In the genomic region with DNA sequence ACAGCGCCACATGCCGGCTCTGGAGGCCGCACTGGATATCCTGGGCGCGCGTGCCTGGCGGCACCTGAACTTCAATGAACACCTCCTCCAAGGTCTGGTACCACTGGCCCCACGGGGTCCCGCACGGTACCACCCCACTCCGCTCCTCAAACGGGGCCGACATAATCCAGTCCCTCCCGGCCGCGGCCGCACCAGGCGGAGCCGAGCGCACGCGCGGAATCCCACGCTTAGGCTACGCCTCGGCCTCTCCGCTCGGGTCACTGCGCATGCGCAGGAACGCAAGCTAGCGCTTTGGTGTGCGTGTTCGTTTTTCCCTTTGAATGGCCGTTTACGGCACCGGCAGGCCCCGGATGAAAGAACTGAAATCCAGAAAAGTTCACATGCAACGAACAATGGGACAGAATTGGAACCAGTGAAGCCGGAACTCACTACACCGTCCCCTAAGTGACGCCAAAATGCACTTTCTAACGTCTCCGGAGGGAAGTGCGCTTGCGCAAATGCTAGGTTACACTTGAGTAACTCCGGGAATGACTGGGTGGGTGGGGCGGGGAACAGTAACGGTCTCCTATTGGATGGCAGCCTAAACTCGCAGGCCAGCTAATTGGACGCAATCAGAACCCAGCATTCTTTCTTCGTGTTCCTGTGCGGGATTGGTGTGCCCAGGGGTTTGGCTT, we compare ENCODE assay signal across 1 cellular context.
A peak's percentile ranks its signal among the peaks of the same experiment; 100 is the strongest.
TF ChIP-seq lines count a peak whose summit lies in the region.

A gene with protein sequence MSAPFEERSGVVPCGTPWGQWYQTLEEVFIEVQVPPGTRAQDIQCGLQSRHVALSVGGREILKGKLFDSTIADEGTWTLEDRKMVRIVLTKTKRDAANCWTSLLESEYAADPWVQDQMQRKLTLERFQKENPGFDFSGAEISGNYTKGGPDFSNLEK (minus strand): TSS at position 215 of the 674 bp plus-strand sequence. CDS start 52 bp downstream, at position 163.

TF ChIP-seq in HepG2, 621 proteins besides CTCF, POLR2A, EP300 and RAD21 (continued from another document and continues in another):
- TF ChIP-seq, protein P1, sequence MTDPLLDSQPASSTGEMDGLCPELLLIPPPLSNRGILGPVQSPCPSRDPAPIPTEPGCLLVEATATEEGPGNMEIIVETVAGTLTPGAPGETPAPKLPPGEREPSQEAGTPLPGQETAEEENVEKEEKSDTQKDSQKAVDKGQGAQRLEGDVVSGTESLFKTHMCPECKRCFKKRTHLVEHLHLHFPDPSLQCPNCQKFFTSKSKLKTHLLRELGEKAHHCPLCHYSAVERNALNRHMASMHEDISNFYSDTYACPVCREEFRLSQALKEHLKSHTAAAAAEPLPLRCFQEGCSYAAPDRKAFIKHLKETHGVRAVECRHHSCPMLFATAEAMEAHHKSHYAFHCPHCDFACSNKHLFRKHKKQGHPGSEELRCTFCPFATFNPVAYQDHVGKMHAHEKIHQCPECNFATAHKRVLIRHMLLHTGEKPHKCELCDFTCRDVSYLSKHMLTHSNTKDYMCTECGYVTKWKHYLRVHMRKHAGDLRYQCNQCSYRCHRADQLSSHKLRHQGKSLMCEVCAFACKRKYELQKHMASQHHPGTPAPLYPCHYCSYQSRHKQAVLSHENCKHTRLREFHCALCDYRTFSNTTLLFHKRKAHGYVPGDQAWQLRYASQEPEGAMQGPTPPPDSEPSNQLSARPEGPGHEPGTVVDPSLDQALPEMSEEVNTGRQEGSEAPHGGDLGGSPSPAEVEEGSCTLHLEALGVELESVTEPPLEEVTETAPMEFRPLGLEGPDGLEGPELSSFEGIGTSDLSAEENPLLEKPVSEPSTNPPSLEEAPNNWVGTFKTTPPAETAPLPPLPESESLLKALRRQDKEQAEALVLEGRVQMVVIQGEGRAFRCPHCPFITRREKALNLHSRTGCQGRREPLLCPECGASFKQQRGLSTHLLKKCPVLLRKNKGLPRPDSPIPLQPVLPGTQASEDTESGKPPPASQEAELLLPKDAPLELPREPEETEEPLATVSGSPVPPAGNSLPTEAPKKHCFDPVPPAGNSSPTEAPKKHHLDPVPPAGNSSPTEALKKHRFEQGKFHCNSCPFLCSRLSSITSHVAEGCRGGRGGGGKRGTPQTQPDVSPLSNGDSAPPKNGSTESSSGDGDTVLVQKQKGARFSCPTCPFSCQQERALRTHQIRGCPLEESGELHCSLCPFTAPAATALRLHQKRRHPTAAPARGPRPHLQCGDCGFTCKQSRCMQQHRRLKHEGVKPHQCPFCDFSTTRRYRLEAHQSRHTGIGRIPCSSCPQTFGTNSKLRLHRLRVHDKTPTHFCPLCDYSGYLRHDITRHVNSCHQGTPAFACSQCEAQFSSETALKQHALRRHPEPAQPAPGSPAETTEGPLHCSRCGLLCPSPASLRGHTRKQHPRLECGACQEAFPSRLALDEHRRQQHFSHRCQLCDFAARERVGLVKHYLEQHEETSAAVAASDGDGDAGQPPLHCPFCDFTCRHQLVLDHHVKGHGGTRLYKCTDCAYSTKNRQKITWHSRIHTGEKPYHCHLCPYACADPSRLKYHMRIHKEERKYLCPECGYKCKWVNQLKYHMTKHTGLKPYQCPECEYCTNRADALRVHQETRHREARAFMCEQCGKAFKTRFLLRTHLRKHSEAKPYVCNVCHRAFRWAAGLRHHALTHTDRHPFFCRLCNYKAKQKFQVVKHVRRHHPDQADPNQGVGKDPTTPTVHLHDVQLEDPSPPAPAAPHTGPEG (CRISPR knock-in tag; IDR thresholded peaks at IDR 0.05), result peak; percentile 85
- TF ChIP-seq, protein P2, sequence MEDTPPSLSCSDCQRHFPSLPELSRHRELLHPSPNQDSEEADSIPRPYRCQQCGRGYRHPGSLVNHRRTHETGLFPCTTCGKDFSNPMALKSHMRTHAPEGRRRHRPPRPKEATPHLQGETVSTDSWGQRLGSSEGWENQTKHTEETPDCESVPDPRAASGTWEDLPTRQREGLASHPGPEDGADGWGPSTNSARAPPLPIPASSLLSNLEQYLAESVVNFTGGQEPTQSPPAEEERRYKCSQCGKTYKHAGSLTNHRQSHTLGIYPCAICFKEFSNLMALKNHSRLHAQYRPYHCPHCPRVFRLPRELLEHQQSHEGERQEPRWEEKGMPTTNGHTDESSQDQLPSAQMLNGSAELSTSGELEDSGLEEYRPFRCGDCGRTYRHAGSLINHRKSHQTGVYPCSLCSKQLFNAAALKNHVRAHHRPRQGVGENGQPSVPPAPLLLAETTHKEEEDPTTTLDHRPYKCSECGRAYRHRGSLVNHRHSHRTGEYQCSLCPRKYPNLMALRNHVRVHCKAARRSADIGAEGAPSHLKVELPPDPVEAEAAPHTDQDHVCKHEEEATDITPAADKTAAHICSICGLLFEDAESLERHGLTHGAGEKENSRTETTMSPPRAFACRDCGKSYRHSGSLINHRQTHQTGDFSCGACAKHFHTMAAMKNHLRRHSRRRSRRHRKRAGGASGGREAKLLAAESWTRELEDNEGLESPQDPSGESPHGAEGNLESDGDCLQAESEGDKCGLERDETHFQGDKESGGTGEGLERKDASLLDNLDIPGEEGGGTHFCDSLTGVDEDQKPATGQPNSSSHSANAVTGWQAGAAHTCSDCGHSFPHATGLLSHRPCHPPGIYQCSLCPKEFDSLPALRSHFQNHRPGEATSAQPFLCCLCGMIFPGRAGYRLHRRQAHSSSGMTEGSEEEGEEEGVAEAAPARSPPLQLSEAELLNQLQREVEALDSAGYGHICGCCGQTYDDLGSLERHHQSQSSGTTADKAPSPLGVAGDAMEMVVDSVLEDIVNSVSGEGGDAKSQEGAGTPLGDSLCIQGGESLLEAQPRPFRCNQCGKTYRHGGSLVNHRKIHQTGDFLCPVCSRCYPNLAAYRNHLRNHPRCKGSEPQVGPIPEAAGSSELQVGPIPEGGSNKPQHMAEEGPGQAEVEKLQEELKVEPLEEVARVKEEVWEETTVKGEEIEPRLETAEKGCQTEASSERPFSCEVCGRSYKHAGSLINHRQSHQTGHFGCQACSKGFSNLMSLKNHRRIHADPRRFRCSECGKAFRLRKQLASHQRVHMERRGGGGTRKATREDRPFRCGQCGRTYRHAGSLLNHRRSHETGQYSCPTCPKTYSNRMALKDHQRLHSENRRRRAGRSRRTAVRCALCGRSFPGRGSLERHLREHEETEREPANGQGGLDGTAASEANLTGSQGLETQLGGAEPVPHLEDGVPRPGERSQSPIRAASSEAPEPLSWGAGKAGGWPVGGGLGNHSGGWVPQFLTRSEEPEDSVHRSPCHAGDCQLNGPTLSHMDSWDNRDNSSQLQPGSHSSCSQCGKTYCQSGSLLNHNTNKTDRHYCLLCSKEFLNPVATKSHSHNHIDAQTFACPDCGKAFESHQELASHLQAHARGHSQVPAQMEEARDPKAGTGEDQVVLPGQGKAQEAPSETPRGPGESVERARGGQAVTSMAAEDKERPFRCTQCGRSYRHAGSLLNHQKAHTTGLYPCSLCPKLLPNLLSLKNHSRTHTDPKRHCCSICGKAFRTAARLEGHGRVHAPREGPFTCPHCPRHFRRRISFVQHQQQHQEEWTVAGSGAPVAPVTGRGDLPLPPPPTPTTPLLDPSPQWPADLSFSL (CRISPR knock-in tag; IDR thresholded peaks at IDR 0.05), result no peak
- TF ChIP-seq RFXAP (CRISPR knock-in tag; IDR thresholded peaks at IDR 0.05; ENCODE audit: borderline replicate concordance), result no peak
- peak; percentile 75; the same call in 1 of the 2 replicates for TF ChIP-seq FOXM1 (CRISPR knock-in tag; IDR thresholded peaks at IDR 0.05)
- TF ChIP-seq ZFP36L1 (CRISPR knock-in tag; IDR thresholded peaks at IDR 0.05), result no peak
- TF ChIP-seq ZNF496 (CRISPR knock-in tag; IDR thresholded peaks at IDR 0.05; ENCODE audit: insufficient replicate concordance), result no peak
- TF ChIP-seq FOXK1 (CRISPR knock-in tag; IDR thresholded peaks at IDR 0.05; ENCODE audit: borderline replicate concordance, low read depth), result no peak
- peak; percentile 81 for TF ChIP-seq SPEN (CRISPR knock-in tag; IDR thresholded peaks at IDR 0.05; ENCODE audit: low read depth)
- no peak; the same call in none of the 2 replicates for TF ChIP-seq TARDBP (CRISPR knock-in tag; IDR thresholded peaks at IDR 0.05)
- TF ChIP-seq MAFK (conservative IDR thresholded peaks at IDR 0.05 in 1 of 2, IDR thresholded peaks at IDR 0.05 in 1 of 2; ENCODE audit: low read length in 2 of 2), result no peak
- TF ChIP-seq ZNF207 (IDR thresholded peaks at IDR 0.05; ENCODE audit: borderline replicate concordance), result no peak
- TF ChIP-seq, protein P3, sequence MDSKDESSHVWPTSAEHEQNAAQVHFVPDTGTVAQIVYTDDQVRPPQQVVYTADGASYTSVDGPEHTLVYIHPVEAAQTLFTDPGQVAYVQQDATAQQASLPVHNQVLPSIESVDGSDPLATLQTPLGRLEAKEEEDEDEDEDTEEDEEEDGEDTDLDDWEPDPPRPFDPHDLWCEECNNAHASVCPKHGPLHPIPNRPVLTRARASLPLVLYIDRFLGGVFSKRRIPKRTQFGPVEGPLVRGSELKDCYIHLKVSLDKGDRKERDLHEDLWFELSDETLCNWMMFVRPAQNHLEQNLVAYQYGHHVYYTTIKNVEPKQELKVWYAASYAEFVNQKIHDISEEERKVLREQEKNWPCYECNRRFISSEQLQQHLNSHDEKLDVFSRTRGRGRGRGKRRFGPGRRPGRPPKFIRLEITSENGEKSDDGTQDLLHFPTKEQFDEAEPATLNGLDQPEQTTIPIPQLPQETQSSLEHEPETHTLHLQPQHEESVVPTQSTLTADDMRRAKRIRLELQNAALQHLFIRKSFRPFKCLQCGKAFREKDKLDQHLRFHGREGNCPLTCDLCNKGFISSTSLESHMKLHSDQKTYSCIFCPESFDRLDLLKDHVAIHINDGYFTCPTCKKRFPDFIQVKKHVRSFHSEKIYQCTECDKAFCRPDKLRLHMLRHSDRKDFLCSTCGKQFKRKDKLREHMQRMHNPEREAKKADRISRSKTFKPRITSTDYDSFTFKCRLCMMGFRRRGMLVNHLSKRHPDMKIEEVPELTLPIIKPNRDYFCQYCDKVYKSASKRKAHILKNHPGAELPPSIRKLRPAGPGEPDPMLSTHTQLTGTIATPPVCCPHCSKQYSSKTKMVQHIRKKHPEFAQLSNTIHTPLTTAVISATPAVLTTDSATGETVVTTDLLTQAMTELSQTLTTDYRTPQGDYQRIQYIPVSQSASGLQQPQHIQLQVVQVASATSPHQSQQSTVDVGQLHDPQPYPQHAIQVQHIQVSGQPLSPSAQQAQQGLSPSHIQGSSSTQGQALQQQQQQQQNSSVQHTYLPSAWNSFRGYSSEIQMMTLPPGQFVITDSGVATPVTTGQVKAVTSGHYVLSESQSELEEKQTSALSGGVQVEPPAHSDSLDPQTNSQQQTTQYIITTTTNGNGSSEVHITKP (CRISPR knock-in tag; IDR thresholded peaks at IDR 0.05; ENCODE audit: low read depth), result no peak
- TF ChIP-seq NKX3-1 (CRISPR knock-in tag; IDR thresholded peaks at IDR 0.05), result peak; percentile 65; the same call in 1 of the 2 replicates
- no peak for TF ChIP-seq MZF1 (CRISPR knock-in tag; IDR thresholded peaks at IDR 0.05; ENCODE audit: borderline replicate concordance)
- no peak for TF ChIP-seq SOX13 (IDR thresholded peaks at IDR 0.05)
- peak in 1 of 2 experiments; percentile 60; a peak in 1 of 4 replicates for TF ChIP-seq SOX13 (CRISPR knock-in tag; conservative IDR thresholded peaks at IDR 0.05 in 1 of 2, IDR thresholded peaks at IDR 0.05 in 1 of 2)
- no peak for TF ChIP-seq RBM22 (optimal IDR thresholded peaks at IDR 0.05; ENCODE audit: low read length)
- TF ChIP-seq NFE2L1 (CRISPR knock-in tag; IDR thresholded peaks at IDR 0.05; ENCODE audit: borderline replicate concordance), result no peak
- TF ChIP-seq ZNF3 (CRISPR knock-in tag; IDR thresholded peaks at IDR 0.05), result no peak
- no peak for TF ChIP-seq ZNF749 (CRISPR knock-in tag; IDR thresholded peaks at IDR 0.05; ENCODE audit: borderline replicate concordance)
- TF ChIP-seq POLR2AphosphoS5 (IDR thresholded peaks at IDR 0.05; ENCODE audit: low read depth, low read length), result peak; percentile 91
- no peak for TF ChIP-seq ARNT (IDR thresholded peaks at IDR 0.05)
- no peak for TF ChIP-seq SSRP1 (CRISPR knock-in tag; IDR thresholded peaks at IDR 0.05)
- TF ChIP-seq ZNF143 (CRISPR knock-in tag; IDR thresholded peaks at IDR 0.05), result peak; percentile 38; the same call in 1 of the 2 replicates
- TF ChIP-seq KLF11 (CRISPR knock-in tag; IDR thresholded peaks at IDR 0.05), result peak; percentile 91; the same call in 1 of the 2 replicates
- TF ChIP-seq, protein P4, sequence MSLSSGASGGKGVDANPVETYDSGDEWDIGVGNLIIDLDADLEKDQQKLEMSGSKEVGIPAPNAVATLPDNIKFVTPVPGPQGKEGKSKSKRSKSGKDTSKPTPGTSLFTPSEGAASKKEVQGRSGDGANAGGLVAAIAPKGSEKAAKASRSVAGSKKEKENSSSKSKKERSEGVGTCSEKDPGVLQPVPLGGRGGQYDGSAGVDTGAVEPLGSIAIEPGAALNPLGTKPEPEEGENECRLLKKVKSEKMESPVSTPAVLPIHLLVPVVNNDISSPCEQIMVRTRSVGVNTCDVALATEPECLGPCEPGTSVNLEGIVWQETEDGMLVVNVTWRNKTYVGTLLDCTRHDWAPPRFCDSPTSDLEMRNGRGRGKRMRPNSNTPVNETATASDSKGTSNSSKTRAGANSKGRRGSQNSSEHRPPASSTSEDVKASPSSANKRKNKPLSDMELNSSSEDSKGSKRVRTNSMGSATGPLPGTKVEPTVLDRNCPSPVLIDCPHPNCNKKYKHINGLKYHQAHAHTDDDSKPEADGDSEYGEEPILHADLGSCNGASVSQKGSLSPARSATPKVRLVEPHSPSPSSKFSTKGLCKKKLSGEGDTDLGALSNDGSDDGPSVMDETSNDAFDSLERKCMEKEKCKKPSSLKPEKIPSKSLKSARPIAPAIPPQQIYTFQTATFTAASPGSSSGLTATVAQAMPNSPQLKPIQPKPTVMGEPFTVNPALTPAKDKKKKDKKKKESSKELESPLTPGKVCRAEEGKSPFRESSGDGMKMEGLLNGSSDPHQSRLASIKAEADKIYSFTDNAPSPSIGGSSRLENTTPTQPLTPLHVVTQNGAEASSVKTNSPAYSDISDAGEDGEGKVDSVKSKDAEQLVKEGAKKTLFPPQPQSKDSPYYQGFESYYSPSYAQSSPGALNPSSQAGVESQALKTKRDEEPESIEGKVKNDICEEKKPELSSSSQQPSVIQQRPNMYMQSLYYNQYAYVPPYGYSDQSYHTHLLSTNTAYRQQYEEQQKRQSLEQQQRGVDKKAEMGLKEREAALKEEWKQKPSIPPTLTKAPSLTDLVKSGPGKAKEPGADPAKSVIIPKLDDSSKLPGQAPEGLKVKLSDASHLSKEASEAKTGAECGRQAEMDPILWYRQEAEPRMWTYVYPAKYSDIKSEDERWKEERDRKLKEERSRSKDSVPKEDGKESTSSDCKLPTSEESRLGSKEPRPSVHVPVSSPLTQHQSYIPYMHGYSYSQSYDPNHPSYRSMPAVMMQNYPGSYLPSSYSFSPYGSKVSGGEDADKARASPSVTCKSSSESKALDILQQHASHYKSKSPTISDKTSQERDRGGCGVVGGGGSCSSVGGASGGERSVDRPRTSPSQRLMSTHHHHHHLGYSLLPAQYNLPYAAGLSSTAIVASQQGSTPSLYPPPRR (CRISPR knock-in tag; IDR thresholded peaks at IDR 0.05; ENCODE audit: borderline replicate concordance), result peak; percentile 33; the same call in 1 of the 2 replicates
- TF ChIP-seq, protein P5, sequence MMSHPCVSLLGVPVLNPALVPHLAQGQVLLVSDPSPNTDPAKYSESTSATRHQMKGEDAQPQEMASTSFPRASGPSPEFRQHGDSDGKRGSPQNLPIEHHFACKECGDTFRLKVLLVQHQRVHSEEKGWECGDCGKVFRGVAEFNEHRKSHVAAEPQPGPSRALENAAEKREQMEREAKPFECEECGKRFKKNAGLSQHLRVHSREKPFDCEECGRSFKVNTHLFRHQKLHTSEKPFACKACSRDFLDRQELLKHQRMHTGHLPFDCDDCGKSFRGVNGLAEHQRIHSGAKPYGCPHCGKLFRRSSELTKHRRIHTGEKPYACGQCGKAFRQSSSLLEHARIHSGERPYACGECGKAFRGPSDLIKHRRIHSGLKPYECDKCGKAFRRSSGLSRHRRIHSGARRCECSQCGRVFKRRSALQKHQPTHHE (CRISPR knock-in tag; IDR thresholded peaks at IDR 0.05; ENCODE audit: borderline replicate concordance), result 0 out of 2 replicates have a peak, but pooled peaks have one; percentile 63
- peak; percentile 83; the same call in 1 of the 2 replicates for TF ChIP-seq ZNF430 (CRISPR knock-in tag; IDR thresholded peaks at IDR 0.05)
- no peak for TF ChIP-seq MTF1 (CRISPR knock-in tag; IDR thresholded peaks at IDR 0.05)
- TF ChIP-seq ZNF30 (CRISPR knock-in tag; IDR thresholded peaks at IDR 0.05), result no peak
- TF ChIP-seq ZNF256 (CRISPR knock-in tag; conservative IDR thresholded peaks at IDR 0.05), result no peak
